In genomic region chr12:66288121-66288520, GRCh38 we compare ENCODE assay signal across 13 cellular contexts. TPM values are rescaled to one million over a fixed set of nuclear protein-coding genes. Genes with fewer than 3 reads are reported as not detected.
A peak's percentile ranks its signal among the peaks of the same experiment; 100 is the strongest.
DNase-seq lines count a peak whose midpoint lies in the region; ATAC-seq, FAIRE-seq and TF ChIP-seq lines count a peak whose summit lies in the region.
"Had no signal": no experiment of that assay in that cellular context is flagged by ENCODE, and none has a peak within 500 bp of the region (broad histone marks: within the 10 kb centered on the region; RNA-seq: fewer than 3 reads in every experiment).

No MANE protein-coding gene starts in this region.

- H3T11ph ChIP-seq in H9 (ENCODE audit: low read length): no peak overlapping the region

- H2BK20ac ChIP-seq in H9 (ENCODE audit: low read depth, low read length, poor library complexity, severe bottlenecking): no peak overlapping the region

- peak overlapping the region; percentile 72 for H3K4me3 Mint-ChIP-seq in CD8-positive, alpha-beta T cell
- no peak overlapping the region for H3K4me3 Mint-ChIP-seq in H9

- H2BK12ac ChIP-seq in H9 (ENCODE audit: insufficient read length, low read depth, low read length): no peak overlapping the region

- no peak overlapping the region for H2BK15ac ChIP-seq in H9 (ENCODE audit: low read depth, low read length)

- H3K4me1 ChIP-seq in CD8-positive, alpha-beta T cell (ENCODE audit: insufficient read depth, low read length): peaks cover 77% of the 10 kb centered on the region
- H3K4me1 ChIP-seq in small intestine (ENCODE audit: control insufficient read depth in 2 of 2, insufficient read depth in 1 of 2, low read depth in 1 of 2, low read length in 1 of 2) (no peaks in the 10 kb centered on the region), H9 (ENCODE audit: insufficient read depth, low read length) (no peaks in the 10 kb centered on the region), colonic mucosa (no peaks in the 10 kb centered on the region)
- H3K4me1 ChIP-seq: prostate gland had no signal

- no peak overlapping the region for H3K18ac ChIP-seq in H9 (ENCODE audit: insufficient read length, low read depth, low read length)

- no peak overlapping the region for H2AFZ ChIP-seq in H9 (ENCODE audit: low read length)

- no peaks in the 10 kb centered on the region for H3K23me2 ChIP-seq in H9 (ENCODE audit: insufficient read length, low read depth, low read length, poor library complexity, severe bottlenecking)

- H4K91ac ChIP-seq in H9 (ENCODE audit: insufficient read length, low read depth, low read length): no peak overlapping the region

- H4K20me1 ChIP-seq in H9 (ENCODE audit: control insufficient read depth, insufficient read depth, insufficient read length): no peaks in the 10 kb centered on the region

- H3K23ac ChIP-seq in H9 (ENCODE audit: insufficient read length, low read depth, low read length): no peak overlapping the region

- H3K79me1 ChIP-seq in H9 (ENCODE audit: insufficient read depth, low read depth, low read length, poor library complexity, severe bottlenecking): no peaks in the 10 kb centered on the region

- 67 to 89% (median 74%) methylated on average over 5 of the region's 5 CpGs for WGBS in small intestine, 3 donors
- WGBS in H9 (ENCODE audit: extremely low coverage, insufficient read length, low lambda C conversion rate): no CpG with 5 or more reads among the region's 5 CpGs

- intact Hi-C loops in CD8-positive, alpha-beta T cell (cut with DNase I, micrococcal nuclease): loop anchor here (1.0 to 10.0 kb wide), 7 partner anchors 9 to 1113 kb away; partner anchors contain the start of genes LLPH (in 2 of the 2), TMBIM4 (in 2 of the 2), CAND1 (in 1 of the 2) and HELB (in 1 of the 2)
- intact Hi-C loops in colonic mucosa (cut with DNase I): no loop called here

- H3K36me3 Mint-ChIP-seq in CD8-positive, alpha-beta T cell: no peaks in the 10 kb centered on the region
- no peaks in the 10 kb centered on the region for H3K36me3 Mint-ChIP-seq in H9 (ENCODE audit: insufficient read depth in 1 of 3, low read depth in 3 of 3)

- no peaks in the 10 kb centered on the region for H3K79me2 ChIP-seq in H9 (ENCODE audit: insufficient read depth, low read length)

- POLR2A ChIA-PET in CD8-positive, alpha-beta T cell (lab: Charles Lee): interaction anchor here (0.6 to 1.4 kb wide), 7 partner anchors 9 to 416 kb away, joined by 3 to 30 read pairs (median 5); partner anchors contain the start of gene HELB

- CTCF ChIA-PET in CD8-positive, alpha-beta T cell (lab: Charles Lee): interaction anchor here (0.8 to 1.4 kb wide), 5 partner anchors 9 to 121 kb away, joined by 3 to 9 read pairs (median 3); partner anchors contain the start of gene HELB

- H2AK5ac ChIP-seq in H9 (ENCODE audit: insufficient read length, low read length): no peak overlapping the region

- H3K36me3 ChIP-seq in CD8-positive, alpha-beta T cell (ENCODE audit: insufficient read depth, low read length): no peaks in the 10 kb centered on the region
- no peaks in the 10 kb centered on the region for H3K36me3 ChIP-seq in small intestine (ENCODE audit: control insufficient read depth in 2 of 2, insufficient read depth in 2 of 2, low read length in 2 of 2)
- H3K36me3 ChIP-seq in colonic mucosa: no peaks in the 10 kb centered on the region
- H3K36me3 ChIP-seq: prostate gland had no signal

- no peak overlapping the region for H4K5ac ChIP-seq in H9 (ENCODE audit: insufficient read length, low read depth, low read length)

- TF ChIP-seq CTCF in CD8-positive, alpha-beta T cell (IDR thresholded peaks at IDR 0.05): no peak
- no peak for TF ChIP-seq CTCF in H9 (conservative IDR thresholded peaks at IDR 0.05)
- no peak for TF ChIP-seq CTCF in colonic mucosa (IDR thresholded peaks at IDR 0.05)

- H3K4me1 Mint-ChIP-seq in CD8-positive, alpha-beta T cell (ENCODE audit: low read depth): peaks cover 80% of the 10 kb centered on the region
- H3K4me1 Mint-ChIP-seq in H9: no peaks in the 10 kb centered on the region

- peak overlapping the region; percentile 83 for H3K27ac Mint-ChIP-seq in CD8-positive, alpha-beta T cell
- H3K27ac Mint-ChIP-seq in H9: no peak overlapping the region

- H3K14ac ChIP-seq in H9 (ENCODE audit: insufficient read depth, low read length): no peak overlapping the region

- peak; percentile 98 for ATAC-seq in CD8-positive, alpha-beta T cell
- no peak for ATAC-seq in HG02973 (IDR thresholded peaks at IDR 0.05; ENCODE audit: unreplicated experiment)

- H3K9ac ChIP-seq in H9 (ENCODE audit: extremely low read depth, insufficient read length, low read length) (no peak overlapping the region), colonic mucosa (ENCODE audit: low read depth in 2 of 2, low read length in 2 of 2) (no peak overlapping the region)

- no peak for FAIRE-seq in small intestine (lab: Jason Lieb, UNC)
- FAIRE-seq: bronchial epithelial cell had no signal

- no peaks in the 10 kb centered on the region for H3K9me3 ChIP-seq in CD8-positive, alpha-beta T cell (ENCODE audit: low read length)
- no peaks in the 10 kb centered on the region for H3K9me3 ChIP-seq in small intestine (ENCODE audit: control insufficient read depth, low read depth)
- H3K9me3 ChIP-seq in H9 (ENCODE audit: control insufficient read depth, low read depth, low read length): no peaks in the 10 kb centered on the region
- H3K9me3 ChIP-seq in colonic mucosa: no peaks in the 10 kb centered on the region
- H3K9me3 ChIP-seq: prostate gland had no signal

- H2BK5ac ChIP-seq in H9 (ENCODE audit: insufficient read length, low read length): no peak overlapping the region

- H3K27me3 ChIP-seq in CD8-positive, alpha-beta T cell (ENCODE audit: insufficient read depth, low read length): no peaks in the 10 kb centered on the region
- H3K27me3 ChIP-seq in small intestine (ENCODE audit: control insufficient read depth in 2 of 2, insufficient read depth in 2 of 2, low read length in 2 of 2) (no peaks in the 10 kb centered on the region), H9 (ENCODE audit: insufficient read depth, low read length) (no peaks in the 10 kb centered on the region), colonic mucosa (no peaks in the 10 kb centered on the region)

- H3K9me3 Mint-ChIP-seq in CD8-positive, alpha-beta T cell: peaks cover 4% of the 10 kb centered on the region
- H3K9me3 Mint-ChIP-seq in H9: no peaks in the 10 kb centered on the region

- DNase-seq in CD8-positive, alpha-beta T cell: peak in 6 of 7 experiments; percentile 38 to 77 (median 60)
- peak; percentile 60 for DNase-seq in T-helper 22 cell (ENCODE audit: low read depth)
- peak; percentile 49 for DNase-seq in activated T-helper 1 cell treated with Interleukin-2 at 50 U/mL for 16 hours (ENCODE audit: low read depth)
- DNase-seq in small intestine: peak; percentile 52
- DNase-seq in H9: no peak
- DNase-seq in DMS79 (lab: John Stamatoyannopoulos, UW): no peak
- no peak for DNase-seq in colonic mucosa
- DNase-seq: NCI-H1092 treated with DMSO at 0.1 percent for 48 hours, NCI-H510A had no signal

- H3K4me3 ChIP-seq in CD8-positive, alpha-beta T cell (ENCODE audit: low read depth, low read length): peak overlapping the region; percentile 33
- H3K4me3 ChIP-seq in small intestine (ENCODE audit: low read depth in 1 of 2, low read length in 2 of 2): no peak overlapping the region
- H3K4me3 ChIP-seq in colonic mucosa: no peak overlapping the region
- H3K4me3 ChIP-seq: prostate gland had no signal

- H3K27me3 Mint-ChIP-seq in CD8-positive, alpha-beta T cell (ENCODE audit: low read depth): no peaks in the 10 kb centered on the region
- H3K27me3 Mint-ChIP-seq in H9 (ENCODE audit: low read depth): no peaks in the 10 kb centered on the region

- H3K56ac ChIP-seq in H9 (ENCODE audit: insufficient read length, low read depth, low read length): no peak overlapping the region

- H3K4me2 ChIP-seq in H9 (ENCODE audit: insufficient read depth, insufficient read length, low read length): no peak overlapping the region

- no peak overlapping the region for H3K4ac ChIP-seq in H9 (ENCODE audit: low read depth, low read length)

- no peak overlapping the region for H4K8ac ChIP-seq in H9 (replicated peaks; ENCODE audit: insufficient read length, low read depth, low read length)

- no peak overlapping the region for H3K27ac ChIP-seq in CD8-positive, alpha-beta T cell (ENCODE audit: low read depth, low read length)
- H3K27ac ChIP-seq in small intestine (ENCODE audit: low read depth in 1 of 2, low read length in 1 of 2): no peak overlapping the region
- H3K27ac ChIP-seq in H9 (ENCODE audit: insufficient read length, low read depth, low read length): no peak overlapping the region
- H3K27ac ChIP-seq in colonic mucosa: no peak overlapping the region
- H3K27ac ChIP-seq: prostate gland, RWPE1 had no signal

- no peak overlapping the region for H2BK120ac ChIP-seq in H9 (ENCODE audit: low read depth, low read length, poor library complexity, severe bottlenecking)

RNA-seq across cellular contexts. Expression of gene HELB, which starts 14.2 kb away (rescaled TPM):
- 10 to 100 TPM; 26.9 to 27.0 TPM for total RNA-seq in CD8-positive, alpha-beta T cell
- polyA plus RNA-seq in small intestine: under 1 TPM; 0.27 to 0.79 (median 0.45) TPM
- total RNA-seq in H9 (2021) (10.2 and 10.7 TPM in 2 replicates), colonic mucosa (1 to 10 TPM; 4.5 to 5.2 TPM)

Comparison
In these comparisons a context has a peak if more than half of its experiments do, and no peak if none do; other contexts are left out.
1. DNase-seq: peak in CD8-positive, alpha-beta T cell (6 of 7), T-helper 22 cell (single experiment), activated T-helper 1 cell treated with Interleukin-2 at 50 U/mL for 16 hours (single experiment) and small intestine (single experiment); none in H9 (single experiment), DMS79 (single experiment) and colonic mucosa (single experiment).